In the genomic region with DNA sequence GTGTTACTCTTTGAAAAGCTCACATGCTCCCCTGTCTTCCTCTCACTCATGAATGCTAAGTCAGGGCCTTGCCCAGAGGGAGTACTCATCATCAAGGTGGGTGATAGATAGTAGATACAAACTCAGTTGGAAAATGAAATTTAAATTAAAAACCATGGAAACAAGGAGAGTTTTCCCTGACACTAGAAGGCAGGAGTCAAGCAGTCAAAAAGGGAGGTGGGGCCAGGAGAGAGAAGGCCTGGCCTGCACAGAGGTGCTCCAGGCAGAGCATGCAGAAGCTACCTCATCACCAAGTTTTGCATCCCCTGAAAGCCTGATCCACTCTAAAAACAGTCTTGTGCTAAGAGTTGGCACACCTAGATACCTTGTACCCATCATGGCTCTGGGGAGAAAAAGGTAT, we compare ENCODE assay signal across 1 cellular context.
TF ChIP-seq lines count a peak whose summit lies in the region.

No MANE protein-coding gene starts in this region.

TF ChIP-seq in HepG2, 621 proteins besides CTCF, POLR2A, EP300 and RAD21 (continued from another document):
- TF ChIP-seq, protein P1, sequence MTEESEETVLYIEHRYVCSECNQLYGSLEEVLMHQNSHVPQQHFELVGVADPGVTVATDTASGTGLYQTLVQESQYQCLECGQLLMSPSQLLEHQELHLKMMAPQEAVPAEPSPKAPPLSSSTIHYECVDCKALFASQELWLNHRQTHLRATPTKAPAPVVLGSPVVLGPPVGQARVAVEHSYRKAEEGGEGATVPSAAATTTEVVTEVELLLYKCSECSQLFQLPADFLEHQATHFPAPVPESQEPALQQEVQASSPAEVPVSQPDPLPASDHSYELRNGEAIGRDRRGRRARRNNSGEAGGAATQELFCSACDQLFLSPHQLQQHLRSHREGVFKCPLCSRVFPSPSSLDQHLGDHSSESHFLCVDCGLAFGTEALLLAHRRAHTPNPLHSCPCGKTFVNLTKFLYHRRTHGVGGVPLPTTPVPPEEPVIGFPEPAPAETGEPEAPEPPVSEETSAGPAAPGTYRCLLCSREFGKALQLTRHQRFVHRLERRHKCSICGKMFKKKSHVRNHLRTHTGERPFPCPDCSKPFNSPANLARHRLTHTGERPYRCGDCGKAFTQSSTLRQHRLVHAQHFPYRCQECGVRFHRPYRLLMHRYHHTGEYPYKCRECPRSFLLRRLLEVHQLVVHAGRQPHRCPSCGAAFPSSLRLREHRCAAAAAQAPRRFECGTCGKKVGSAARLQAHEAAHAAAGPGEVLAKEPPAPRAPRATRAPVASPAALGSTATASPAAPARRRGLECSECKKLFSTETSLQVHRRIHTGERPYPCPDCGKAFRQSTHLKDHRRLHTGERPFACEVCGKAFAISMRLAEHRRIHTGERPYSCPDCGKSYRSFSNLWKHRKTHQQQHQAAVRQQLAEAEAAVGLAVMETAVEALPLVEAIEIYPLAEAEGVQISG (CRISPR knock-in tag; IDR thresholded peaks at IDR 0.05) = no peak
- TF ChIP-seq ZNF550 (CRISPR knock-in tag; IDR thresholded peaks at IDR 0.05; ENCODE audit: borderline replicate concordance) = no peak
- peak; percentile 47 for TF ChIP-seq XRCC5 (optimal IDR thresholded peaks at IDR 0.05; ENCODE audit: low read length)
- no peak for TF ChIP-seq HHEX (CRISPR knock-in tag; IDR thresholded peaks at IDR 0.05)
- no peak for TF ChIP-seq ZNF75D (CRISPR knock-in tag; IDR thresholded peaks at IDR 0.05; ENCODE audit: borderline replicate concordance)
- no peak for TF ChIP-seq ARID2 (CRISPR knock-in tag; IDR thresholded peaks at IDR 0.05; ENCODE audit: borderline replicate concordance)
- TF ChIP-seq HOXA7 (CRISPR knock-in tag; IDR thresholded peaks at IDR 0.05) = no peak
- TF ChIP-seq ZBTB20 (CRISPR knock-in tag; IDR thresholded peaks at IDR 0.05; ENCODE audit: borderline replicate concordance, low read depth) = no peak
- TF ChIP-seq, protein P2, sequence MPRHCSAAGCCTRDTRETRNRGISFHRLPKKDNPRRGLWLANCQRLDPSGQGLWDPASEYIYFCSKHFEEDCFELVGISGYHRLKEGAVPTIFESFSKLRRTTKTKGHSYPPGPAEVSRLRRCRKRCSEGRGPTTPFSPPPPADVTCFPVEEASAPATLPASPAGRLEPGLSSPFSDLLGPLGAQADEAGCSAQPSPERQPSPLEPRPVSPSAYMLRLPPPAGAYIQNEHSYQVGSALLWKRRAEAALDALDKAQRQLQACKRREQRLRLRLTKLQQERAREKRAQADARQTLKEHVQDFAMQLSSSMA (CRISPR knock-in tag; IDR thresholded peaks at IDR 0.05) = no peak
- no peak for TF ChIP-seq ZNF850 (CRISPR knock-in tag; conservative IDR thresholded peaks at IDR 0.05)
- TF ChIP-seq STAG1 (CRISPR knock-in tag; IDR thresholded peaks at IDR 0.05) = peak; percentile 71
- TF ChIP-seq ZNF17 (CRISPR knock-in tag; IDR thresholded peaks at IDR 0.05) = no peak
- TF ChIP-seq, protein P3, sequence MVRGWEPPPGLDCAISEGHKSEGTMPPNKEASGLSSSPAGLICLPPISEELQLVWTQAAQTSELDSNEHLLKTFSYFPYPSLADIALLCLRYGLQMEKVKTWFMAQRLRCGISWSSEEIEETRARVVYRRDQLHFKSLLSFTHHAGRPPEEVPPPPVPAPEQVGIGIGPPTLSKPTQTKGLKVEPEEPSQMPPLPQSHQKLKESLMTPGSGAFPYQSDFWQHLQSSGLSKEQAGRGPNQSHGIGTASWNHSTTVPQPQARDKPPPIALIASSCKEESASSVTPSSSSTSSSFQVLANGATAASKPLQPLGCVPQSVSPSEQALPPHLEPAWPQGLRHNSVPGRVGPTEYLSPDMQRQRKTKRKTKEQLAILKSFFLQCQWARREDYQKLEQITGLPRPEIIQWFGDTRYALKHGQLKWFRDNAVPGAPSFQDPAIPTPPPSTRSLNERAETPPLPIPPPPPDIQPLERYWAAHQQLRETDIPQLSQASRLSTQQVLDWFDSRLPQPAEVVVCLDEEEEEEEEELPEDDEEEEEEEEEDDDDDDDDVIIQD (CRISPR knock-in tag; IDR thresholded peaks at IDR 0.05; ENCODE audit: low read depth) = no peak
- no peak for TF ChIP-seq TGIF2 (CRISPR knock-in tag; IDR thresholded peaks at IDR 0.05)
- peak; percentile 73 for TF ChIP-seq SMC3 (IDR thresholded peaks at IDR 0.05; ENCODE audit: low read length)
- no peak for TF ChIP-seq ZNF264 (CRISPR knock-in tag; IDR thresholded peaks at IDR 0.05)
- no peak for TF ChIP-seq ZNF747 (CRISPR knock-in tag; IDR thresholded peaks at IDR 0.05; ENCODE audit: borderline replicate concordance)
- TF ChIP-seq, protein P4, sequence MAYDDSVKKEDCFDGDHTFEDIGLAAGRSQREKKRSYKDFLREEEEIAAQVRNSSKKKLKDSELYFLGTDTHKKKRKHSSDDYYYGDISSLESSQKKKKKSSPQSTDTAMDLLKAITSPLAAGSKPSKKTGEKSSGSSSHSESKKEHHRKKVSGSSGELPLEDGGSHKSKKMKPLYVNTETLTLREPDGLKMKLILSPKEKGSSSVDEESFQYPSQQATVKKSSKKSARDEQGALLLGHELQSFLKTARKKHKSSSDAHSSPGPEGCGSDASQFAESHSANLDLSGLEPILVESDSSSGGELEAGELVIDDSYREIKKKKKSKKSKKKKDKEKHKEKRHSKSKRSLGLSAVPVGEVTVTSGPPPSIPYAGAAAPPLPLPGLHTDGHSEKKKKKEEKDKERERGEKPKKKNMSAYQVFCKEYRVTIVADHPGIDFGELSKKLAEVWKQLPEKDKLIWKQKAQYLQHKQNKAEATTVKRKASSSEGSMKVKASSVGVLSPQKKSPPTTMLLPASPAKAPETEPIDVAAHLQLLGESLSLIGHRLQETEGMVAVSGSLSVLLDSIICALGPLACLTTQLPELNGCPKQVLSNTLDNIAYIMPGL (CRISPR knock-in tag; IDR thresholded peaks at IDR 0.05; ENCODE audit: borderline replicate concordance in 1 of 2, low read depth in 1 of 2) = 0 out of 4 replicates have a peak, but pooled peaks of 1 of the 2 experiments have one; percentile 32
- peak; percentile 29; the same call in 1 of the 2 replicates for TF ChIP-seq ZFX (CRISPR knock-in tag; IDR thresholded peaks at IDR 0.05; ENCODE audit: low read depth)
- no peak for TF ChIP-seq ZNF468 (CRISPR knock-in tag; IDR thresholded peaks at IDR 0.05)
- no peak for TF ChIP-seq ZNF572 (CRISPR knock-in tag; IDR thresholded peaks at IDR 0.05)
- no peak for TF ChIP-seq ZNF547 (CRISPR knock-in tag; IDR thresholded peaks at IDR 0.05)
- no peak for TF ChIP-seq ZBTB38 (CRISPR knock-in tag; IDR thresholded peaks at IDR 0.05)
